Comparison of ENCODE assay signal across 8 cellular contexts in the genomic region with DNA sequence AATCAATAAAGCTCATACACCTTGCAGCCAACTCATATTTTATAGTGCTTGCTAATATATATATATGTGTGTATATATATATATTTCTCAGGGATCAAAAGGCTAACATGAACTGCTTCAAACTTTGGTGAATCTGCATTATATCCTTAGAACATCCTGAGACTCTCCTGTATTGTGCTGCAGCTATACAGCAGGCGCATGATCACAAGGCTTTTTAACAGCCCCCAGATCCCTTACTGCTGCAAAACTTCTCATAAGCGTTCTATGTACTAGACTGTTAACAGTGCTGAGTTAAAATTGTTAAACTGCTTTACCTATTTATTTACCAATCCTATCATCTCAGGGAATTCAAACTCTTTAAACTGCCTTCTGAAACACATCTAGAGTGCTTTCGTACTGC. TPM values are rescaled to one million over a fixed set of nuclear protein-coding genes. Genes with fewer than 3 reads are reported as not detected.
DNase-seq lines count a peak whose midpoint lies in the region; ATAC-seq and TF ChIP-seq lines count a peak whose summit lies in the region.

No MANE protein-coding gene starts in this region.

- H3K4me3 Mint-ChIP-seq in activated naive CD4-positive, alpha-beta T cell treated with anti-CD3 and anti-CD28 coated beads, Interleukin-2, amount 10 ng/mL, durations not matched to agents 7 days and 5 days = peak overlapping the region; percentile 87
- peak overlapping the region; percentile 99 for H3K4me3 Mint-ChIP-seq in activated CD8-positive, alpha-beta T cell treated with anti-CD3 and anti-CD28 coated beads, Interleukin-2, amount 10 ng/mL, durations not matched to agents 7 days and 5 days
- H3K4me3 Mint-ChIP-seq in immature natural killer cell = peak overlapping the region; percentile 94 to 98 (median 97)

- H3K4me1 Mint-ChIP-seq in activated naive CD4-positive, alpha-beta T cell treated with anti-CD3 and anti-CD28 coated beads, Interleukin-2, amount 10 ng/mL, durations not matched to agents 7 days and 5 days = peaks cover 35% of the 10 kb centered on the region
- peaks cover 31% of the 10 kb centered on the region for H3K4me1 Mint-ChIP-seq in activated CD8-positive, alpha-beta T cell treated with anti-CD3 and anti-CD28 coated beads, Interleukin-2, amount 10 ng/mL, durations not matched to agents 7 days and 5 days (ENCODE audit: low read depth)
- H3K4me1 Mint-ChIP-seq in immature natural killer cell = peaks cover 60 to 68% of the 10 kb centered on the region in 2 donors

- ATAC-seq in activated CD8-positive, alpha-beta T cell treated with anti-CD3 and anti-CD28 coated beads, Interleukin-2, amount 10 ng/mL, durations not matched to agents 7 days and 5 days = no peak
- ATAC-seq in body of pancreas = no peak

- no peak for TF ChIP-seq POLR2A in suprapubic skin (IDR thresholded peaks at IDR 0.05)
- TF ChIP-seq POLR2A in body of pancreas (IDR thresholded peaks at IDR 0.05) = no peak

- H3K27ac ChIP-seq in suprapubic skin (no peak overlapping the region), body of pancreas (no peak overlapping the region)

- CTCF ChIA-PET in activated naive CD4-positive, alpha-beta T cell treated with anti-CD3 and anti-CD28 coated beads, Interleukin-2, amount 10 ng/mL, durations not matched to agents 7 days and 5 days (lab: Charles Lee) = no interaction called here
- CTCF ChIA-PET in activated CD8-positive, alpha-beta T cell treated with anti-CD3 and anti-CD28 coated beads, Interleukin-2, amount 10 ng/mL, durations not matched to agents 7 days and 5 days (lab: Charles Lee) = interaction anchor here (1.3 to 2.6 kb wide), 2 partner anchors 21 to 30 kb away, joined by 3 to 8 read pairs; no protein-coding TSS in a partner anchor

- POLR2A ChIA-PET in activated CD8-positive, alpha-beta T cell treated with anti-CD3 and anti-CD28 coated beads, Interleukin-2, amount 10 ng/mL, durations not matched to agents 7 days and 5 days (lab: Charles Lee) = no interaction called here

- peaks cover 7% of the 10 kb centered on the region for H3K27me3 Mint-ChIP-seq in activated naive CD4-positive, alpha-beta T cell treated with anti-CD3 and anti-CD28 coated beads, Interleukin-2, amount 10 ng/mL, durations not matched to agents 7 days and 5 days
- H3K27me3 Mint-ChIP-seq in activated CD8-positive, alpha-beta T cell treated with anti-CD3 and anti-CD28 coated beads, Interleukin-2, amount 10 ng/mL, durations not matched to agents 7 days and 5 days (ENCODE audit: low read depth) = no peaks in the 10 kb centered on the region
- H3K27me3 Mint-ChIP-seq in immature natural killer cell (ENCODE audit: low read depth in 3 of 3) = peaks cover 0 to 15% (median 3%) of the 10 kb centered on the region in 3 donors

- 13% methylated on average over 3 of the region's 3 CpGs for WGBS in suprapubic skin
- 5 to 12% methylated on average over 3 of the region's 3 CpGs for WGBS in body of pancreas, 2 donors

- intact Hi-C loops in body of pancreas (cut with DNase I) = no loop called here

- H3K36me3 Mint-ChIP-seq in activated naive CD4-positive, alpha-beta T cell treated with anti-CD3 and anti-CD28 coated beads, Interleukin-2, amount 10 ng/mL, durations not matched to agents 7 days and 5 days = peaks cover 8% of the 10 kb centered on the region
- H3K36me3 Mint-ChIP-seq in activated CD8-positive, alpha-beta T cell treated with anti-CD3 and anti-CD28 coated beads, Interleukin-2, amount 10 ng/mL, durations not matched to agents 7 days and 5 days (ENCODE audit: low read depth) = peaks cover 16% of the 10 kb centered on the region
- no peaks in the 10 kb centered on the region for H3K36me3 Mint-ChIP-seq in immature natural killer cell

- H3K9me3 ChIP-seq in suprapubic skin (no peaks in the 10 kb centered on the region), body of pancreas (no peaks in the 10 kb centered on the region)

- no peak for TF ChIP-seq CTCF in suprapubic skin (IDR thresholded peaks at IDR 0.05)
- TF ChIP-seq CTCF in body of pancreas (IDR thresholded peaks at IDR 0.05) = no peak

- H3K4me3 ChIP-seq in suprapubic skin (peak overlapping the region; percentile 80), body of pancreas (peak overlapping the region in 1 of 2 donors; percentile 90)

- peak overlapping the region; percentile 97 for H3K27ac Mint-ChIP-seq in activated naive CD4-positive, alpha-beta T cell treated with anti-CD3 and anti-CD28 coated beads, Interleukin-2, amount 10 ng/mL, durations not matched to agents 7 days and 5 days
- H3K27ac Mint-ChIP-seq in activated CD8-positive, alpha-beta T cell treated with anti-CD3 and anti-CD28 coated beads, Interleukin-2, amount 10 ng/mL, durations not matched to agents 7 days and 5 days = peak overlapping the region; percentile 98
- peak overlapping the region; percentile 94 to 97 (median 96) for H3K27ac Mint-ChIP-seq in immature natural killer cell

- no peak for DNase-seq in activated naive CD4-positive, alpha-beta T cell treated with anti-CD3 and anti-CD28 coated beads, Interleukin-2, amount 10 ng/mL, durations not matched to agents 7 days and 5 days
- no peak for DNase-seq in activated naive CD4-positive, alpha-beta T cell treated with Interleukin-2 at 50 U/mL for 16 hours
- no peak for DNase-seq in activated CD8-positive, alpha-beta T cell treated with anti-CD3 and anti-CD28 coated beads, Interleukin-2, amount 10 ng/mL, durations not matched to agents 7 days and 5 days
- DNase-seq in immature natural killer cell (no peak), suprapubic skin (ENCODE audit: low spot score in 2 of 2) (no peak), body of pancreas (no peak), epidermal melanocyte (ENCODE audit: insufficient read length, low spot score) (no peak), amniotic stem cell (lab: John Stamatoyannopoulos, UW) (no peak)

- no peaks in the 10 kb centered on the region for H3K9me3 Mint-ChIP-seq in activated naive CD4-positive, alpha-beta T cell treated with anti-CD3 and anti-CD28 coated beads, Interleukin-2, amount 10 ng/mL, durations not matched to agents 7 days and 5 days
- H3K9me3 Mint-ChIP-seq in activated CD8-positive, alpha-beta T cell treated with anti-CD3 and anti-CD28 coated beads, Interleukin-2, amount 10 ng/mL, durations not matched to agents 7 days and 5 days (ENCODE audit: insufficient read depth) = no peaks in the 10 kb centered on the region
- H3K9me3 Mint-ChIP-seq in immature natural killer cell = no peaks in the 10 kb centered on the region

- H3K27me3 ChIP-seq in suprapubic skin (no peaks in the 10 kb centered on the region), body of pancreas (no peaks in the 10 kb centered on the region)

- TF ChIP-seq EP300 in suprapubic skin (IDR thresholded peaks at IDR 0.05) = no peak

- H3K4me1 ChIP-seq in suprapubic skin (peaks cover 46% of the 10 kb centered on the region), body of pancreas (peaks cover 41% of the 10 kb centered on the region)

- H3K36me3 ChIP-seq in suprapubic skin = no peaks in the 10 kb centered on the region
- H3K36me3 ChIP-seq in body of pancreas (replicated peaks in 1 of 2; ENCODE audit: insufficient read depth in 1 of 2, low read depth in 2 of 2) = no peaks in the 10 kb centered on the region

RNA-seq across cellular contexts. Expression of a gene that starts 1.3 kb away (rescaled TPM):
- 10 to 100 TPM; 45.7 to 45.8 TPM for total RNA-seq in activated CD8-positive, alpha-beta T cell treated with anti-CD3 and anti-CD28 coated beads, Interleukin-2, amount 10 ng/mL, durations not matched to agents 7 days and 5 days
- polyA plus RNA-seq in immature natural killer cell = 100 to 1,000 TPM in 1 of 3 donors, 10 to 100 TPM in 2; 15.5 to 101 (median 22.1) TPM
- total RNA-seq in suprapubic skin (10 to 100 TPM; 31.3 to 63.9 (median 43.4) TPM), body of pancreas (10 to 100 TPM; 25.7 to 33.9 TPM)

RNA-seq across cellular contexts. Expression of a gene that starts 55.4 kb away (rescaled TPM):
- total RNA-seq in activated CD8-positive, alpha-beta T cell treated with anti-CD3 and anti-CD28 coated beads, Interleukin-2, amount 10 ng/mL, durations not matched to agents 7 days and 5 days = under 1 TPM; 0.26 to 0.29 TPM
- 1 to 10 TPM in 1 of 3 donors, under 1 TPM in 2; 0.56 to 3.3 (median 0.97) TPM for polyA plus RNA-seq in immature natural killer cell
- 1 to 10 TPM in 1 of 4 donors, under 1 TPM in 2, not detected in 1; 0.42 to 2.1 (median 0.65) TPM for total RNA-seq in suprapubic skin
- under 1 TPM in 1 of 2 donors, not detected in 1; 0.52 TPM for total RNA-seq in body of pancreas
